In genomic region chr10:88322336-88323063, GRCh38 we compare ENCODE assay signal across 17 cellular contexts.
DNase-seq lines count a peak whose midpoint lies in the region; ATAC-seq and TF ChIP-seq lines count a peak whose summit lies in the region.
"Had no signal": no experiment of that assay in that cellular context is flagged by ENCODE, and none has a peak within 500 bp of the region (broad histone marks: within the 10 kb centered on the region; RNA-seq: fewer than 3 reads in every experiment).

No MANE protein-coding gene starts in this region.

- H3K36me3 Mint-ChIP-seq in activated B cell treated with CpG ODN at 0.5 μM for 24 hours (ENCODE audit: low read depth): peaks cover 25% of the 10 kb centered on the region
- peaks cover 47 to 73% of the 10 kb centered on the region in 2 donors for H3K36me3 Mint-ChIP-seq in stimulated activated naive B cell treated with anti-CD40 and anti-IgM and Interleukin-4, amounts not matched to agents 10 μg/mL and 1 μg/mL and 100 μg/mL, for 72 hours

- no peak for TF ChIP-seq POLR2A in transverse colon (IDR thresholded peaks at IDR 0.05)

- H3K9me3 ChIP-seq in BLaER1 (peaks cover 66% of the 10 kb centered on the region), Karpas-422 (ENCODE audit: low read length) (peaks cover 6% of the 10 kb centered on the region; the same call in 1 of the 2 replicates), transverse colon (peaks cover 24 to 26% of the 10 kb centered on the region in 2 donors)

- peaks cover 41% of the 10 kb centered on the region for H3K9me3 Mint-ChIP-seq in activated B cell treated with CpG ODN at 0.5 μM for 24 hours
- H3K9me3 Mint-ChIP-seq in stimulated activated naive B cell treated with anti-CD40 and anti-IgM and Interleukin-4, amounts not matched to agents 10 μg/mL and 1 μg/mL and 100 μg/mL, for 72 hours: peaks cover 44 to 59% of the 10 kb centered on the region in 2 donors

- H4K20me1 ChIP-seq in BLaER1: no peaks in the 10 kb centered on the region
- H4K20me1 ChIP-seq in Karpas-422 (ENCODE audit: insufficient read depth, low read depth, low read length): no peaks in the 10 kb centered on the region

- H3K4me1 Mint-ChIP-seq in activated B cell treated with CpG ODN at 0.5 μM for 24 hours: peaks cover 40% of the 10 kb centered on the region
- peaks cover 28 to 56% of the 10 kb centered on the region in 2 donors for H3K4me1 Mint-ChIP-seq in stimulated activated naive B cell treated with anti-CD40 and anti-IgM and Interleukin-4, amounts not matched to agents 10 μg/mL and 1 μg/mL and 100 μg/mL, for 72 hours

- no peaks in the 10 kb centered on the region for H3K27me3 Mint-ChIP-seq in activated B cell treated with CpG ODN at 0.5 μM for 24 hours
- H3K27me3 Mint-ChIP-seq in stimulated activated naive B cell treated with anti-CD40 and anti-IgM and Interleukin-4, amounts not matched to agents 10 μg/mL and 1 μg/mL and 100 μg/mL, for 72 hours: no peaks in the 10 kb centered on the region
- H3K27me3 Mint-ChIP-seq: CD4-positive, alpha-beta T cell had no signal

- peak overlapping the region; percentile 39 for H3K4me3 Mint-ChIP-seq in activated B cell treated with CpG ODN at 0.5 μM for 24 hours
- H3K4me3 Mint-ChIP-seq in stimulated activated naive B cell treated with anti-CD40 and anti-IgM and Interleukin-4, amounts not matched to agents 10 μg/mL and 1 μg/mL and 100 μg/mL, for 72 hours: no peak overlapping the region
- H3K4me3 Mint-ChIP-seq: CD4-positive, alpha-beta T cell had no signal

- H3K79me2 ChIP-seq in Karpas-422 (ENCODE audit: low read length): no peaks in the 10 kb centered on the region

- no peak overlapping the region for H3K27ac ChIP-seq in BLaER1
- peak overlapping the region; percentile 43; the same call in 1 of the 2 replicates for H3K27ac ChIP-seq in Karpas-422 (ENCODE audit: low read length)
- no peak overlapping the region for H3K27ac ChIP-seq in transverse colon
- H3K27ac ChIP-seq: GM23248 had no signal

- no peaks in the 10 kb centered on the region for H3K27me3 ChIP-seq in BLaER1
- H3K27me3 ChIP-seq in Karpas-422 (ENCODE audit: low read length): no peaks in the 10 kb centered on the region
- no peaks in the 10 kb centered on the region for H3K27me3 ChIP-seq in transverse colon

- no peaks in the 10 kb centered on the region for H3K9me2 ChIP-seq in Karpas-422 (replicated peaks; ENCODE audit: insufficient read depth, low read length)

- intact Hi-C loops in activated B cell treated with CpG ODN at 0.5 μM for 24 hours (cut with micrococcal nuclease) (loop anchor here (1.0 kb wide), 1 partner anchor 51 kb away; no protein-coding TSS in a partner anchor), transverse colon (cut with DNase I; ENCODE audit: low total_unique reads) (loop anchor here (10.0 kb wide), 1 partner anchor 88 kb away; no protein-coding TSS in a partner anchor)

- H3K4me1 ChIP-seq in BLaER1 (peaks cover 5% of the 10 kb centered on the region; the same call in 1 of the 2 replicates), Karpas-422 (ENCODE audit: low read length) (peaks cover 14% of the 10 kb centered on the region), transverse colon (no peaks in the 10 kb centered on the region)

- H3K4me2 ChIP-seq in BLaER1: peak overlapping the region; percentile 31; the same call in 1 of the 2 replicates
- H3K4me2 ChIP-seq in Karpas-422 (ENCODE audit: low read depth, low read length, poor library complexity, severe bottlenecking): no peak overlapping the region

- H3K4me3 ChIP-seq in BLaER1 (no peak overlapping the region), Karpas-422 (ENCODE audit: low read length) (no peak overlapping the region), transverse colon (no peak overlapping the region)
- H3K4me3 ChIP-seq: GM23248 had no signal

- H3K9ac ChIP-seq in BLaER1 (no peak overlapping the region), Karpas-422 (ENCODE audit: low read length) (no peak overlapping the region)
- H3K9ac ChIP-seq: GM23248 had no signal

- TF ChIP-seq CTCF in activated B cell treated with CpG ODN at 0.5 μM for 24 hours (IDR thresholded peaks at IDR 0.05) (no peak), transverse colon (IDR thresholded peaks at IDR 0.05) (no peak)

- POLR2A ChIA-PET in activated B cell treated with CpG ODN at 0.5 μM for 24 hours (lab: Charles Lee): no interaction called here

- no peak for TF ChIP-seq EP300 in transverse colon (IDR thresholded peaks at IDR 0.05; ENCODE audit: low read depth)

- H3K27ac Mint-ChIP-seq in activated B cell treated with CpG ODN at 0.5 μM for 24 hours: peak overlapping the region; percentile 78
- H3K27ac Mint-ChIP-seq in stimulated activated naive B cell treated with anti-CD40 and anti-IgM and Interleukin-4, amounts not matched to agents 10 μg/mL and 1 μg/mL and 100 μg/mL, for 72 hours: peak overlapping the region; percentile 89
- H3K27ac Mint-ChIP-seq: CD4-positive, alpha-beta T cell had no signal

- DNase-seq in Karpas-422: peak; percentile 64
- DNase-seq in activated B cell treated with CpG ODN at 0.5 μM for 24 hours: no peak
- no peak for DNase-seq in stimulated activated naive B cell treated with anti-CD40 and anti-IgM and Interleukin-4, amounts not matched to agents 10 μg/mL and 1 μg/mL and 100 μg/mL, for 72 hours
- DNase-seq in cerebellar nuclear complex (lab: John Stamatoyannopoulos, UW): no peak
- no peak for DNase-seq in transverse colon
- DNase-seq: 8988T; AML-193; C1 segment of cervical spinal cord; Calu3; CD4-positive, alpha-beta T cell; DMS 273 treated with DMSO at 0.1 percent for 48 hours; GM23248; IMR-90; KG1 had no signal

- no peak overlapping the region for H2AFZ ChIP-seq in Karpas-422 (ENCODE audit: low read length)
- H2AFZ ChIP-seq: GM23248 had no signal

- in situ Hi-C loops in transverse colon (cut with MboI; ENCODE audit: low pct_ligation_motif_present in 1 of 4, low pct_unique_long_range_greater_than_20kb in 1 of 4, low sequenced_read_pairs in 3 of 4): no loop called here

- 65 to 96% methylated on average over 2 to 3 of the region's 3 CpGs for WGBS in transverse colon (ENCODE audit: low coverage in 1 of 2), 2 donors

- H3K36me3 ChIP-seq in BLaER1: no peaks in the 10 kb centered on the region
- no peaks in the 10 kb centered on the region for H3K36me3 ChIP-seq in Karpas-422 (ENCODE audit: insufficient read depth, low read length)
- peaks cover 0 to 4% (median 0%) of the 10 kb centered on the region in 4 donors for H3K36me3 ChIP-seq in transverse colon

- ATAC-seq in activated B cell treated with CpG ODN at 0.5 μM for 24 hours (ENCODE audit: low read depth): peak; percentile 88
- ATAC-seq in stimulated activated naive B cell treated with anti-CD40 and anti-IgM and Interleukin-4, amounts not matched to agents 10 μg/mL and 1 μg/mL and 100 μg/mL, for 72 hours (replicated peaks): peak; percentile 87 to 90
- ATAC-seq in GM21381 (IDR thresholded peaks at IDR 0.05; ENCODE audit: unreplicated experiment): no peak
- ATAC-seq: HCT116 had no signal

- CTCF ChIA-PET in activated B cell treated with CpG ODN at 0.5 μM for 24 hours (lab: Charles Lee): no interaction called here
